ENCODE assay signal across 1 cellular context in genomic region chr1:206518206-206518605, GRCh38.
TF ChIP-seq lines count a peak whose summit lies in the region.

No MANE protein-coding gene starts in this region.

TF ChIP-seq in WTC11, 78 proteins besides CTCF, POLR2A, EP300 and RAD21 (continued from another document):
- TF ChIP-seq PRDM15 (CRISPR knock-in tag; IDR thresholded peaks at IDR 0.05) (no peak), E2F1 (CRISPR knock-in tag; IDR thresholded peaks at IDR 0.05) (no peak), TEAD4 (CRISPR knock-in tag; IDR thresholded peaks at IDR 0.05) (no peak), AR (CRISPR knock-in tag; IDR thresholded peaks at IDR 0.05) (no peak), SMAD3 (CRISPR knock-in tag; IDR thresholded peaks at IDR 0.05; ENCODE audit: borderline replicate concordance) (no peak), ZNF396 (CRISPR knock-in tag; IDR thresholded peaks at IDR 0.05; ENCODE audit: borderline replicate concordance) (no peak), NFE2L1 (CRISPR knock-in tag; IDR thresholded peaks at IDR 0.05) (no peak)
TF ChIP-seq in WTC11: peak in this region for 0.
